1 cellular context compared by ENCODE assay signal in genomic region chr16:228151-228855, GRCh38.
TF ChIP-seq lines count a peak whose summit lies in the region.

No MANE protein-coding gene starts in this region.

TF ChIP-seq in HepG2, 621 proteins besides CTCF, POLR2A, EP300 and RAD21:
- TF ChIP-seq ZNF121 (CRISPR knock-in tag; IDR thresholded peaks at IDR 0.05) = 0 out of 2 replicates have a peak, but pooled peaks have one; percentile 3
- TF ChIP-seq ZNF589 (CRISPR knock-in tag; conservative IDR thresholded peaks at IDR 0.05) = 0 out of 2 replicates have a peak, but pooled peaks have one; percentile 8
- TF ChIP-seq MAFK (conservative IDR thresholded peaks at IDR 0.05 in 1 of 2, IDR thresholded peaks at IDR 0.05 in 1 of 2; ENCODE audit: low read length in 2 of 2) = peak; percentile 91 to 93
- no peak for TF ChIP-seq SATB2 (CRISPR knock-in tag; IDR thresholded peaks at IDR 0.05)
- TF ChIP-seq MAFF (IDR thresholded peaks at IDR 0.05; ENCODE audit: low read depth, low read length) = peak; percentile 91
- 0 out of 2 replicates have a peak, but pooled peaks have one; percentile 7 for TF ChIP-seq HINFP (CRISPR knock-in tag; IDR thresholded peaks at IDR 0.05; ENCODE audit: low read depth)
- TF ChIP-seq ZBTB1 (CRISPR knock-in tag; IDR thresholded peaks at IDR 0.05; ENCODE audit: borderline replicate concordance) = no peak
